13 cellular contexts compared by ENCODE assay signal in the genomic region with DNA sequence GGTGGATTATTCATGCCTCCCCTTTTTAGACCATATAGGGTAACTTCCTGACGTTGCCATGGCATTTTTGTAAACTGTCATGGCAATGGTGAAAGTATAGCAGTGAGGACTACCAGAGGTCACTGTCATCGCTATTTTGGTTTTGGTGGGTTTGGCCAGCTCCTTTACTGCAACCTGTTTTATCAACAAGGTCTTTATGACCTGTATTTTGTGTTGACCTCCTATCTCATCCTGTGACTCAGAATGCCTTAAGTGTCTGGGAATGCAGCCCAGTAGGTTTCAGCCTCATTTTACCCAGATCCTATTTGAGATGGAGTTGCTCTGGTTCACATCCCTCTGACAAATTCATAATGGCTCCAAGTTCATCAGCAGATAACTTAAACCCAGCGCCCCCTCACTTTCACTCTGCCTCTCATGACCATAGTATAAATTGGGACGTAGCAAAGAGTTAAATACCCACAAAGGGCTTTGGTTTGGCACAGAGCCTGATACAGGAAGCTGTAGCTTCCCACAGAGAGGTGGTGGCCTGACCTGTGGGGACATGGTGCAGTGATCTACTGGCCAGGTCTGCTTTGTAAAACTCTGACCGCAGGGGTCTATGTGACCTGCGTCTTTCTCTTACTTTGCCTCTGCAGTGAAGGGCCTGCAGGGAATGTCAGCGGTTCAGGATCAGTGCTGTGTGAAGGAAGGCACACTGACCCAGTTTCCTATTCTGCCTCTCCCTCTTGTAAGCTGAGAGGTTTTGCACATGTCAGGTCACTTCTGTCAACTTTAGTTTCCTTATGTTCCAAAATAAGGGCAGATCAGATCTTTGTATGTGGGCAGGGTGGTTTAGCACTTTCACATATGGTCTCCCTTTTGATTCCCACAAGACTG.
A peak's percentile ranks its signal among the peaks of the same experiment; 100 is the strongest.
DNase-seq lines count a peak whose midpoint lies in the region; ATAC-seq and FAIRE-seq lines count a peak whose summit lies in the region.
"Had no signal": no experiment of that assay in that cellular context is flagged by ENCODE, and none has a peak within 500 bp of the region (broad histone marks: within the 10 kb centered on the region; RNA-seq: fewer than 3 reads in every experiment).

No MANE protein-coding gene starts in this region.

- H3K27me3 ChIP-seq in BLaER1 treated with 17β-estradiol and CSF1 and Interleukin-3, amounts not matched to agents 10 nM and 100 nM, result no peaks in the 10 kb centered on the region
- H3K27me3 ChIP-seq: ovary, suprapubic skin had no signal

- H3K4me3 ChIP-seq in BLaER1 treated with 17β-estradiol and CSF1 and Interleukin-3, amounts not matched to agents 10 nM and 100 nM, result no peak overlapping the region
- H3K4me3 ChIP-seq: ovary, suprapubic skin had no signal

- peak; percentile 8 for FAIRE-seq in endometrium (lab: Jason Lieb, UNC)
- FAIRE-seq: TTC549 had no signal

- no peaks in the 10 kb centered on the region for H3K36me3 ChIP-seq in BLaER1 treated with 17β-estradiol and CSF1 and Interleukin-3, amounts not matched to agents 10 nM and 100 nM
- H3K36me3 ChIP-seq: ovary, suprapubic skin had no signal

- DNase-seq in NCI-H2029 (lab: John Stamatoyannopoulos, UW) (peak; percentile 36), iPS-NIHi7 (ENCODE audit: extremely low spot score) (no peak), activated gamma-delta T cell treated with Interleukin-2 at 50 U/mL for 16 hours (no peak), NCI-H187 treated with DMSO at 0.1 percent for 48 hours (lab: John Stamatoyannopoulos, UW) (no peak)
- DNase-seq: AML-193; ovary; stimulated activated CD4-positive, alpha-beta T cell treated with anti-CD3 and anti-CD28 coated beads, Interleukin-4, amount 100 ng/mL, for 1 hour had no signal

- H3K4me2 ChIP-seq in BLaER1 treated with 17β-estradiol and CSF1 and Interleukin-3, amounts not matched to agents 10 nM and 100 nM, result peak overlapping the region; percentile 33 to 62 (median 46)

- H3K9me3 ChIP-seq in BLaER1 treated with 17β-estradiol and CSF1 and Interleukin-3, amounts not matched to agents 10 nM and 100 nM (replicated peaks in 1 of 11), result no peaks in the 10 kb centered on the region; a peak in 1 of 22 replicates
- H3K9me3 ChIP-seq: ovary, suprapubic skin had no signal

- ATAC-seq in GM18858 (IDR thresholded peaks at IDR 0.05; ENCODE audit: unreplicated experiment), result peak; percentile 49
- ATAC-seq in GM19324 (IDR thresholded peaks at IDR 0.05; ENCODE audit: low FRiP score, unreplicated experiment), result no peak

- no peak overlapping the region for H3K27ac ChIP-seq in BLaER1 treated with 17β-estradiol and CSF1 and Interleukin-3, amounts not matched to agents 10 nM and 100 nM
- H3K27ac ChIP-seq: ovary, suprapubic skin had no signal

- no peaks in the 10 kb centered on the region for H4K20me1 ChIP-seq in BLaER1 treated with 17β-estradiol and CSF1 and Interleukin-3, amounts not matched to agents 10 nM and 100 nM

- peaks cover 8 to 13% (median 10%) of the 10 kb centered on the region in 10 experiments; a peak in 19 of 20 replicates for H3K4me1 ChIP-seq in BLaER1 treated with 17β-estradiol and CSF1 and Interleukin-3, amounts not matched to agents 10 nM and 100 nM
- H3K4me1 ChIP-seq: suprapubic skin had no signal

- H3K9ac ChIP-seq in BLaER1 treated with 17β-estradiol and CSF1 and Interleukin-3, amounts not matched to agents 10 nM and 100 nM, result no peak overlapping the region
